21 cellular contexts compared by ENCODE assay signal in the genomic region with DNA sequence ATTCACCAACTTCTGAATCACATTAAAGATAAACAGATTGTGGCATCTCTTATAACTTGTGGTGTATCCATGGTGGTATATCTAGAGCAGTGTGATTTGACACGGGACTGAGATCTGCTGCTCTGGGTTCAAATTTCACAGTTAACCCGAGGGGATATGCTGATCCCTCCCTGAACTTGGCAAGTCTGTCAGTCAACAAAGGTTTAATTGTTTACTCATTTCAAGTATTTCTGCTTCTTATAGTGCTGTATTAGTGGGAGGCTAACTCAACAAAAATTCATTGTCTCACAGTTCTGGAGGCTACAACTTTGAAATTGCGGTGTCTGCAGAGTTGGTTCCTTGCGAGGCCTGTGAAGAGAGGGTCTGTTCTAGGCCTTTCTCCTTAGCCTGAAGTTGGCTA.
DNase-seq lines count a peak whose midpoint lies in the region; ATAC-seq and TF ChIP-seq lines count a peak whose summit lies in the region.
"Had no signal": no experiment of that assay in that cellular context is flagged by ENCODE, and none has a peak within 500 bp of the region (broad histone marks: within the 10 kb centered on the region; RNA-seq: fewer than 3 reads in every experiment).

No MANE protein-coding gene starts in this region.

- H3K27ac Mint-ChIP-seq in GM23338, result no peak overlapping the region
- H3K27ac Mint-ChIP-seq: CD14-positive monocyte; CD4-positive, alpha-beta memory T cell; CD4-positive, CD25-positive, alpha-beta regulatory T cell; CD8-positive, alpha-beta memory T cell had no signal

- H4K20me1 ChIP-seq in GM23338 (replicated peaks; ENCODE audit: insufficient read depth), result no peaks in the 10 kb centered on the region
- H4K20me1 ChIP-seq: BLaER1 had no signal

- TF ChIP-seq CTCF in GM23338 (conservative IDR thresholded peaks at IDR 0.05; ENCODE audit: low read depth in 2 of 2) (no peak), psoas muscle (IDR thresholded peaks at IDR 0.05) (no peak)

- no peaks in the 10 kb centered on the region for H3K27me3 Mint-ChIP-seq in GM23338 (ENCODE audit: insufficient read depth, low read depth, poor library complexity)
- H3K27me3 Mint-ChIP-seq: CD4-positive, alpha-beta memory T cell; CD4-positive, CD25-positive, alpha-beta regulatory T cell; CD8-positive, alpha-beta memory T cell had no signal

- intact Hi-C loops in psoas muscle (cut with DNase I), result no loop called here

- CTCF ChIA-PET in HEK293T (lab: Yijun Ruan, JAX), result no interaction called here

- H3K36me3 ChIP-seq in GM23338 (ENCODE audit: insufficient read depth) (no peaks in the 10 kb centered on the region), psoas muscle (ENCODE audit: insufficient read depth in 1 of 2, low read depth in 1 of 2) (no peaks in the 10 kb centered on the region)
- no peaks in the 10 kb centered on the region for H3K36me3 ChIP-seq in effector memory CD4-positive, alpha-beta T cell (ENCODE audit: control insufficient read depth, insufficient read depth, low read length)
- H3K36me3 ChIP-seq: BE2C, BLaER1 had no signal

- ATAC-seq in GM23338 (no peak), psoas muscle (no peak)

- H3K79me2 ChIP-seq in GM23338 (replicated peaks; ENCODE audit: insufficient read depth), result no peaks in the 10 kb centered on the region

- POLR2A ChIA-PET in HEK293T (lab: Yijun Ruan, JAX), result no interaction called here

- H3K9me2 ChIP-seq in GM23338 (ENCODE audit: insufficient read depth), result no peaks in the 10 kb centered on the region; the same call in 1 of the 2 replicates

- no peak overlapping the region for H3K4me2 ChIP-seq in GM23338
- H3K4me2 ChIP-seq: BLaER1 had no signal

- H3K4me3 ChIP-seq in GM23338 (no peak overlapping the region), psoas muscle (no peak overlapping the region)
- H3K4me3 ChIP-seq in effector memory CD4-positive, alpha-beta T cell (ENCODE audit: insufficient read depth, low read depth, low read length, poor library complexity, severe bottlenecking), result no peak overlapping the region
- H3K4me3 ChIP-seq: BLaER1 had no signal

- 47 to 53% (median 50%) methylated on average over 4 of the region's 4 CpGs for WGBS in psoas muscle, 3 donors

- peaks cover 6% of the 10 kb centered on the region; the same call in 2 of the 3 replicates for H3K4me1 Mint-ChIP-seq in GM23338
- H3K4me1 Mint-ChIP-seq: CD14-positive monocyte; CD4-positive, alpha-beta memory T cell; CD4-positive, CD25-positive, alpha-beta regulatory T cell; CD8-positive, alpha-beta memory T cell had no signal

- no peaks in the 10 kb centered on the region for H3K36me3 Mint-ChIP-seq in GM23338 (ENCODE audit: low read depth)
- H3K36me3 Mint-ChIP-seq: CD14-positive monocyte; CD4-positive, alpha-beta memory T cell; CD4-positive, CD25-positive, alpha-beta regulatory T cell; CD8-positive, alpha-beta memory T cell had no signal

- no peaks in the 10 kb centered on the region for H3F3A ChIP-seq in GM23338 (replicated peaks; ENCODE audit: low read depth)

- no peaks in the 10 kb centered on the region for H3K9me3 Mint-ChIP-seq in GM23338

- no peaks in the 10 kb centered on the region for H3K9me3 ChIP-seq in effector memory CD4-positive, alpha-beta T cell (ENCODE audit: control insufficient read depth, low read length)
- no peaks in the 10 kb centered on the region for H3K9me3 ChIP-seq in psoas muscle
- H3K9me3 ChIP-seq: BE2C, BLaER1, Caco-2 had no signal

- H3K27me3 ChIP-seq in GM23338 (ENCODE audit: insufficient read depth) (no peaks in the 10 kb centered on the region), psoas muscle (ENCODE audit: insufficient read depth in 3 of 3, low read length in 2 of 3) (no peaks in the 10 kb centered on the region)
- no peaks in the 10 kb centered on the region for H3K27me3 ChIP-seq in effector memory CD4-positive, alpha-beta T cell (replicated peaks; ENCODE audit: control insufficient read depth, insufficient read depth, low read length, poor library complexity, severe bottlenecking)
- H3K27me3 ChIP-seq: BE2C, BLaER1 had no signal

- H3K4me3 Mint-ChIP-seq in GM23338, result no peak overlapping the region
- H3K4me3 Mint-ChIP-seq: CD14-positive monocyte; CD4-positive, alpha-beta memory T cell; CD4-positive, CD25-positive, alpha-beta regulatory T cell; CD8-positive, alpha-beta memory T cell had no signal

- in situ Hi-C loops in SK-MEL-5 (cut with HindIII; ENCODE audit: low pct_unique_long_range_greater_than_20kb, low sequenced_read_pairs), result no loop called here

- H3K4me1 ChIP-seq in GM23338 (ENCODE audit: insufficient read depth), result no peaks in the 10 kb centered on the region; the same call in 1 of the 2 replicates
- H3K4me1 ChIP-seq in effector memory CD4-positive, alpha-beta T cell (ENCODE audit: control insufficient read depth, insufficient read depth, low read length, poor library complexity, severe bottlenecking), result no peaks in the 10 kb centered on the region
- H3K4me1 ChIP-seq in psoas muscle, result no peaks in the 10 kb centered on the region
- H3K4me1 ChIP-seq: BE2C, BLaER1, Caco-2 had no signal

- peak; percentile 60 for DNase-seq in COLO829 (ENCODE audit: low spot score)
- no peak for DNase-seq in GM23338 (ENCODE audit: low spot score)
- DNase-seq in SK-MEL-5 (ENCODE audit: low read depth, low spot score), result peak; percentile 77
- peak; percentile 96 for DNase-seq in foreskin melanocyte
- DNase-seq in HEK293T (ENCODE audit: extremely low spot score), result no peak
- no peak for DNase-seq in SW 1271 (lab: John Stamatoyannopoulos, UW)
- no peak for DNase-seq in effector memory CD4-positive, alpha-beta T cell
- DNase-seq in psoas muscle, result no peak
- DNase-seq: 8988T; ACHN; BE2C; C1 segment of cervical spinal cord; Caco-2; Calu3; CD4-positive, alpha-beta memory T cell; CD4-positive, CD25-positive, alpha-beta regulatory T cell; CD8-positive, alpha-beta memory T cell; DMS79 treated with DMSO at 0.1 percent for 48 hours; GF-D8 had no signal

- H2AFZ ChIP-seq in GM23338, result 0 out of 2 replicates have a peak overlapping the region, but pooled peaks have one; percentile 43

- H3K27ac ChIP-seq in GM23338 (ENCODE audit: low read depth) (no peak overlapping the region), psoas muscle (no peak overlapping the region)
- H3K27ac ChIP-seq in effector memory CD4-positive, alpha-beta T cell (ENCODE audit: insufficient read depth, low read length, poor library complexity, severe bottlenecking), result no peak overlapping the region
- H3K27ac ChIP-seq: BLaER1 had no signal

TF ChIP-seq in GM23338, 12 proteins besides CTCF, POLR2A, EP300 and RAD21 (continues in another document):
- TF ChIP-seq, protein P1, sequence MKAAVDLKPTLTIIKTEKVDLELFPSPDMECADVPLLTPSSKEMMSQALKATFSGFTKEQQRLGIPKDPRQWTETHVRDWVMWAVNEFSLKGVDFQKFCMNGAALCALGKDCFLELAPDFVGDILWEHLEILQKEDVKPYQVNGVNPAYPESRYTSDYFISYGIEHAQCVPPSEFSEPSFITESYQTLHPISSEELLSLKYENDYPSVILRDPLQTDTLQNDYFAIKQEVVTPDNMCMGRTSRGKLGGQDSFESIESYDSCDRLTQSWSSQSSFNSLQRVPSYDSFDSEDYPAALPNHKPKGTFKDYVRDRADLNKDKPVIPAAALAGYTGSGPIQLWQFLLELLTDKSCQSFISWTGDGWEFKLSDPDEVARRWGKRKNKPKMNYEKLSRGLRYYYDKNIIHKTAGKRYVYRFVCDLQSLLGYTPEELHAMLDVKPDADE (IDR thresholded peaks at IDR 0.05), result no peak
- no peak for TF ChIP-seq EZH2 (IDR thresholded peaks at IDR 0.05; ENCODE audit: low read depth, unreplicated experiment)

TF ChIP-seq in HEK293T, 16 proteins besides CTCF, POLR2A, EP300 and RAD21:
- TF ChIP-seq FOXM1 (IDR thresholded peaks at IDR 0.05; ENCODE audit: borderline replicate concordance), result no peak
- TF ChIP-seq ARNT (IDR thresholded peaks at IDR 0.05), result no peak
- no peak for TF ChIP-seq ELF4 (IDR thresholded peaks at IDR 0.05)
- TF ChIP-seq TARDBP (IDR thresholded peaks at IDR 0.05), result no peak
- no peak for TF ChIP-seq CTBP1 (IDR thresholded peaks at IDR 0.05; ENCODE audit: borderline replicate concordance)
- no peak for TF ChIP-seq SP1 (IDR thresholded peaks at IDR 0.05)
- TF ChIP-seq SUZ12 (IDR thresholded peaks at IDR 0.05), result no peak
- no peak for TF ChIP-seq NFRKB (IDR thresholded peaks at IDR 0.05)
- no peak for TF ChIP-seq L3MBTL2 (conservative IDR thresholded peaks at IDR 0.05)
- TF ChIP-seq FOXA1 (IDR thresholded peaks at IDR 0.05), result no peak
- no peak for TF ChIP-seq LEF1 (IDR thresholded peaks at IDR 0.05; ENCODE audit: borderline replicate concordance)
- TF ChIP-seq BHLHE40 (IDR thresholded peaks at IDR 0.05; ENCODE audit: borderline replicate concordance), result no peak
- TF ChIP-seq, protein P2, sequence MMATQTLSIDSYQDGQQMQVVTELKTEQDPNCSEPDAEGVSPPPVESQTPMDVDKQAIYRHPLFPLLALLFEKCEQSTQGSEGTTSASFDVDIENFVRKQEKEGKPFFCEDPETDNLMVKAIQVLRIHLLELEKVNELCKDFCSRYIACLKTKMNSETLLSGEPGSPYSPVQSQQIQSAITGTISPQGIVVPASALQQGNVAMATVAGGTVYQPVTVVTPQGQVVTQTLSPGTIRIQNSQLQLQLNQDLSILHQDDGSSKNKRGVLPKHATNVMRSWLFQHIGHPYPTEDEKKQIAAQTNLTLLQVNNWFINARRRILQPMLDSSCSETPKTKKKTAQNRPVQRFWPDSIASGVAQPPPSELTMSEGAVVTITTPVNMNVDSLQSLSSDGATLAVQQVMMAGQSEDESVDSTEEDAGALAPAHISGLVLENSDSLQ (IDR thresholded peaks at IDR 0.05), result no peak
- no peak for TF ChIP-seq ZNF384 (IDR thresholded peaks at IDR 0.05)
- TF ChIP-seq FOXK2 (IDR thresholded peaks at IDR 0.05), result no peak
- TF ChIP-seq HDGF (IDR thresholded peaks at IDR 0.05; ENCODE audit: borderline replicate concordance), result no peak
TF ChIP-seq in HEK293T: peak in this region for 0.

Comparison
In these comparisons a context has a peak if more than half of its experiments do, and no peak if none do; other contexts are left out.
1. DNase-seq: peak in COLO829 (single experiment), SK-MEL-5 (single experiment) and foreskin melanocyte (single experiment); none in GM23338 (single experiment), HEK293T (single experiment), SW 1271 (0 of 2), effector memory CD4-positive, alpha-beta T cell (0 of 3) and psoas muscle (0 of 2).